In genomic region chr10:130658687-130659290, GRCh38 we compare ENCODE assay signal across 8 cellular contexts.
"Had no signal": no experiment of that assay in that cellular context is flagged by ENCODE, and none has a peak within 500 bp of the region (broad histone marks: within the 10 kb centered on the region; RNA-seq: fewer than 3 reads in every experiment).

No MANE protein-coding gene starts in this region.

- H3K4me3 Mint-ChIP-seq: IgD-negative memory B cell had no signal

- H3K27me3 Mint-ChIP-seq: IgD-negative memory B cell had no signal

- ATAC-seq: HepG2, K562 had no signal

- DNase-seq: IMR-90, KBM-7, KG1 had no signal

- H3K4me1 Mint-ChIP-seq: IgD-negative memory B cell had no signal

- H3K27ac ChIP-seq: HL-60, KMS-11 had no signal

- H3K36me3 Mint-ChIP-seq: IgD-negative memory B cell had no signal

- H3K27ac Mint-ChIP-seq: IgD-negative memory B cell had no signal

- H3K4me3 ChIP-seq: K562 had no signal
